Comparison of ENCODE assay signal across 11 cellular contexts in the genomic region with DNA sequence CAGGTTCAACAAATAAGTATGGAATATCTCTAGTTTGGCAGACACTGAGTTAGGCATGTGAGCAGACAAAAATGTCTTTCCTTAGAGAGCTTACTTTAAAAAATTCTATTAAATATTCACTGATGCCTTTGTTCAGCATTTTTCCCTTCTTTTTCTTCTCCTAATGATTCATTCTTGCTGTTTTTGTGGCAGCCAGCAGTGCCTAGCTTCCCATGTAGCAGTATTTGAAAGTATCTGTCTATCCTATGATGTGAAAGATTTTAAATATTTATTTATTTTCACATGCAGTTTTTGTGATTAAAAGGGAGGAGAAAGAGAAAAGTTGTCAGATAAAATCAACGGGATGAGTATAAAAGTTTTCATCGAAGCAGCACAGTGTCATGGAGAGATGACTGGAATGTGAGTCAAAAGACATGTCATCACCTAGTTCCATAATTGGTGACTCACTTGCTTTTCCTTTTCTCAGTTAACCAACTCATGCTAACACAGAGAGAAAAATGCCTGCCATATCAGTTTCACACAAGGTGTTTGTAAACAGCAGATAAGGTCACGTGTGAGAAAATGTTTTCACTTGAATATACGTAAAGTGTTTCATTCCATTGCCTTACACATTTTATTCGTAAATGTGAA.
A peak's percentile ranks its signal among the peaks of the same experiment; 100 is the strongest.
DNase-seq lines count a peak whose midpoint lies in the region; ATAC-seq and TF ChIP-seq lines count a peak whose summit lies in the region.
"Had no signal": no experiment of that assay in that cellular context is flagged by ENCODE, and none has a peak within 500 bp of the region (broad histone marks: within the 10 kb centered on the region; RNA-seq: fewer than 3 reads in every experiment).

No MANE protein-coding gene starts in this region.

- H3K27me3 ChIP-seq in RWPE2 (ENCODE audit: insufficient read depth, poor library complexity, severe bottlenecking), result no peaks in the 10 kb centered on the region
- H3K27me3 ChIP-seq: esophagus muscularis mucosa, tibial artery had no signal

- H3K27me3 Mint-ChIP-seq in effector memory CD8-positive, alpha-beta T cell, result no peaks in the 10 kb centered on the region

- ATAC-seq in RWPE2 (ENCODE audit: low read depth) (peak; percentile 97), sciatic nerve (peak; percentile 76), GM18873 (IDR thresholded peaks at IDR 0.05; ENCODE audit: low FRiP score, unreplicated experiment) (no peak)
- no peak for ATAC-seq in effector memory CD8-positive, alpha-beta T cell (replicated peaks)

- H3K27ac ChIP-seq in RWPE2 (ENCODE audit: poor library complexity, severe bottlenecking), result peak overlapping the region; percentile 49
- H3K27ac ChIP-seq: esophagus muscularis mucosa, tibial artery had no signal

- H3K36me3 ChIP-seq in RWPE2 (ENCODE audit: low read depth), result no peaks in the 10 kb centered on the region
- H3K36me3 ChIP-seq: esophagus muscularis mucosa, tibial artery had no signal

- no peaks in the 10 kb centered on the region for H3K36me3 Mint-ChIP-seq in effector memory CD8-positive, alpha-beta T cell (ENCODE audit: insufficient read depth)

- no peak overlapping the region for H3K27ac Mint-ChIP-seq in effector memory CD8-positive, alpha-beta T cell
- H3K27ac Mint-ChIP-seq: activated naive CD4-positive, alpha-beta T cell treated with anti-CD3 and anti-CD28 coated beads for 36 hours had no signal

- peak; percentile 71 for DNase-seq in H4 (ENCODE audit: low spot score)
- DNase-seq in RWPE2 (ENCODE audit: low spot score), result no peak
- DNase-seq in fibroblast of peridontal ligament (ENCODE audit: extremely low read depth), result peak; percentile 63
- DNase-seq in sciatic nerve (ENCODE audit: low spot score), result no peak
- no peak for DNase-seq in CD1c-positive myeloid dendritic cell (ENCODE audit: extremely low spot score)
- no peak for DNase-seq in effector memory CD8-positive, alpha-beta T cell
- no peak for DNase-seq in iPS-NIHi11 (ENCODE audit: low spot score)
- DNase-seq: activated naive CD4-positive, alpha-beta T cell treated with anti-CD3 and anti-CD28 coated beads for 36 hours; tibial artery had no signal

- intact Hi-C loops in sciatic nerve (cut with DNase I), result no loop called here

- H3K4me3 Mint-ChIP-seq in effector memory CD8-positive, alpha-beta T cell, result no peak overlapping the region
- H3K4me3 Mint-ChIP-seq: activated naive CD4-positive, alpha-beta T cell treated with anti-CD3 and anti-CD28 coated beads for 36 hours had no signal

- no peaks in the 10 kb centered on the region for H3K4me1 Mint-ChIP-seq in effector memory CD8-positive, alpha-beta T cell (ENCODE audit: low read depth in 2 of 2)

- H3K4me3 ChIP-seq in RWPE2 (ENCODE audit: severe bottlenecking), result no peak overlapping the region
- H3K4me3 ChIP-seq: esophagus muscularis mucosa, tibial artery had no signal

- H3K9me3 ChIP-seq in RWPE2 (ENCODE audit: severe bottlenecking), result no peaks in the 10 kb centered on the region
- H3K9me3 ChIP-seq: esophagus muscularis mucosa, tibial artery had no signal

- no peaks in the 10 kb centered on the region for H3K9me3 Mint-ChIP-seq in effector memory CD8-positive, alpha-beta T cell
- H3K9me3 Mint-ChIP-seq: activated naive CD4-positive, alpha-beta T cell treated with anti-CD3 and anti-CD28 coated beads for 36 hours had no signal

- H3K4me1 ChIP-seq in RWPE2 (ENCODE audit: insufficient read depth, poor library complexity, severe bottlenecking), result peaks cover 37% of the 10 kb centered on the region
- H3K4me1 ChIP-seq: tibial artery had no signal

- TF ChIP-seq CTCF in RWPE2 (IDR thresholded peaks at IDR 0.05; ENCODE audit: poor library complexity, severe bottlenecking), result no peak

Comparison
In these comparisons a context has a peak if more than half of its experiments do, and no peak if none do; other contexts are left out.
1. DNase-seq: peak in H4 (single experiment) and fibroblast of peridontal ligament (single experiment); none in RWPE2 (single experiment), sciatic nerve (single experiment), CD1c-positive myeloid dendritic cell (single experiment), effector memory CD8-positive, alpha-beta T cell (0 of 3) and iPS-NIHi11 (single experiment).
2. ATAC-seq: peak in RWPE2 (single experiment) and sciatic nerve (single experiment); none in GM18873 (single experiment) and effector memory CD8-positive, alpha-beta T cell (single experiment).